Comparison of ENCODE assay signal across 27 cellular contexts in the genomic region with DNA sequence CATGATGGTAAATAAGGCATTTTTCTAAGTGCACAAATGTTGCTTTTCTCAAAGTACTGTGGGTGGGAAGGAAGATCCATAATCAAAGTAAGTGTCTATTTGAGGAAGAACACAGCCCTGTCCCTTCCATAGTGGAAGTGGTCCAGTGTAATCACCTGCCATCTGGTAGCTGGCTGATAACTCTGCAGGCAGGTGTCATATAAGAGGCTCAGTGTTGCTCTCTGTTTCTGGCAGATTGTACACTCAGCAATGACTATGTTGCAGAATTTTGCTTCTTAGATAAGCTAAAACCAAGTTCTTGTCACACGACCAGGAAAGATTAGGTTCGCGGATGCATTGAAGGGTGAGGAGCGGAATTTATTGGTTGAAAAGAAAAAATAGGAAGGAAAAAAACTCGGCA. TPM values are rescaled to one million over a fixed set of nuclear protein-coding genes. Genes with fewer than 3 reads are reported as not detected.
"Had no signal": no experiment of that assay in that cellular context is flagged by ENCODE, and none has a peak within 500 bp of the region (broad histone marks: within the 10 kb centered on the region; RNA-seq: fewer than 3 reads in every experiment).

No MANE protein-coding gene starts in this region.

- H3K4me3 ChIP-seq: PC-9, Peyer's patch, SJCRH30 had no signal

- H3K9ac ChIP-seq: KMS-11 had no signal

- H3K9me3 ChIP-seq: Peyer's patch, SJCRH30 had no signal

- H3K27me3 ChIP-seq: Peyer's patch, SJCRH30 had no signal

- FAIRE-seq: HepG2 had no signal

- ATAC-seq: HepG2, Right ventricle myocardium inferior, SK-N-SH treated with all-trans-retinoic acid at 6 μM for 48 hours had no signal

- H3K36me3 ChIP-seq: Peyer's patch, SJCRH30 had no signal

- DNase-seq: IMR-90; Kasumi-1; MM.1S; NCI-H1092 treated with DMSO at 0.1 percent for 48 hours; NCI-H1436; NCI-H187; NCI-H2029; NCI-H2081 treated with DMSO at 0.1 percent for 48 hours; NCI-H2171; NCI-H226; NCI-H446 treated with DMSO at 0.1 percent for 48 hours; NCI-H510A treated with DMSO at 0.1 percent for 48 hours; NCI-H69; NCI-H774; NK-92 treated with Interleukin-12 subunit alpha and Interleukin-12 subunit beta, amount 100 ng/mL, for 24 hours; PC-9; Peyer's patch; SHP77 treated with DMSO at 0.1 percent for 48 hours; SJCRH30 had no signal

- H3K4me2 ChIP-seq: KMS-11, PC-9 had no signal

- H2AFZ ChIP-seq: PC-9 had no signal

- H3K27ac ChIP-seq: KMS-11, PC-9, Peyer's patch, SJCRH30 had no signal

- H3K4me1 ChIP-seq: Peyer's patch had no signal

RNA-seq across cellular contexts. Expression of a gene that starts 20.9 kb away (rescaled TPM):
- total RNA-seq: HepG2; IMR-90; M059J; OCI-LY7; PC-9; Peyer's patch; Right ventricle myocardium inferior; SJCRH30; T-helper 1 cell treated with Interleukin-12 subunit alpha and Interleukin-12 subunit beta and Interleukin-4 antibody, amounts not matched to agents 30 ng/mL and 1 ng/mL, for 36 hours had no signal
- polyA plus RNA-seq: HepG2, IMR-90 had no signal

RNA-seq across cellular contexts. Expression of a gene that starts 21.2 kb away (rescaled TPM):
- total RNA-seq: HepG2; IMR-90; M059J; OCI-LY7; PC-9; Peyer's patch; Right ventricle myocardium inferior; SJCRH30; T-helper 1 cell treated with Interleukin-12 subunit alpha and Interleukin-12 subunit beta and Interleukin-4 antibody, amounts not matched to agents 30 ng/mL and 1 ng/mL, for 36 hours had no signal
- polyA plus RNA-seq: HepG2, IMR-90 had no signal

RNA-seq across cellular contexts. Expression of a gene that starts 42.8 kb away (rescaled TPM):
- total RNA-seq: HepG2; IMR-90; M059J; OCI-LY7; PC-9; Peyer's patch; Right ventricle myocardium inferior; RPMI7951; SJCRH30; T-helper 1 cell treated with Interleukin-12 subunit alpha and Interleukin-12 subunit beta and Interleukin-4 antibody, amounts not matched to agents 30 ng/mL and 1 ng/mL, for 36 hours had no signal
- polyA plus RNA-seq: HepG2, IMR-90 had no signal
